In genomic region chr2:80363330-80363729, GRCh38 we compare ENCODE assay signal across 30 cellular contexts. TPM values are rescaled to one million over a fixed set of nuclear protein-coding genes. Genes with fewer than 3 reads are reported as not detected.
"Had no signal": no experiment of that assay in that cellular context is flagged by ENCODE, and none has a peak within 500 bp of the region (broad histone marks: within the 10 kb centered on the region; RNA-seq: fewer than 3 reads in every experiment).

No MANE protein-coding gene starts in this region.

- H3K4me3 Mint-ChIP-seq: activated CD4-positive, alpha-beta T cell treated with anti-CD3 and anti-CD28 coated beads for 36 hours; activated T-cell treated with anti-CD3 and anti-CD28 coated beads, Interleukin-2, amount 50 U/mL, for 72 hours; naive thymus-derived CD4-positive, alpha-beta T cell; stimulated activated naive CD8-positive, alpha-beta T cell treated with anti-CD3 and anti-CD28 coated beads, Interleukin-15, amount 100 ng/mL, for 72 hours; T-helper 2 cell treated with Interferon-gamma antibody and Interleukin-4, amounts not matched to agents 5 μg/mL and 100 μg/mL, for 36 hours; type B pancreatic cell had no signal

- H3K27ac ChIP-seq: breast epithelium, epithelial cell of prostate, esophagus squamous epithelium, hepatocyte, parathyroid adenoma, psoas muscle, right lobe of liver, uterus had no signal

- H3K36me3 ChIP-seq: breast epithelium, esophagus squamous epithelium, right lobe of liver, uterus had no signal

- H3K4me1 ChIP-seq: breast epithelium, esophagus squamous epithelium, parathyroid adenoma, psoas muscle, right lobe of liver, uterus had no signal

- H3K9ac ChIP-seq: parathyroid adenoma had no signal

- H3K36me3 Mint-ChIP-seq: activated naive CD4-positive, alpha-beta T cell treated with anti-CD3 and anti-CD28 coated beads, Interleukin-2, amount 50 U/mL, for 72 hours; naive thymus-derived CD4-positive, alpha-beta T cell; type B pancreatic cell had no signal

- H3K4me1 Mint-ChIP-seq: activated CD4-positive, alpha-beta T cell treated with anti-CD3 and anti-CD28 coated beads for 36 hours; naive thymus-derived CD4-positive, alpha-beta T cell; stimulated activated naive CD8-positive, alpha-beta T cell treated with anti-CD3 and anti-CD28 coated beads, Interleukin-15, amount 100 ng/mL, for 72 hours had no signal

- H3K27me3 ChIP-seq: breast epithelium, esophagus squamous epithelium, hepatocyte, right lobe of liver, uterus had no signal

- H3K9me3 ChIP-seq: breast epithelium, esophagus squamous epithelium, psoas muscle, right lobe of liver, uterus had no signal

- H3K27ac Mint-ChIP-seq: activated CD4-positive, alpha-beta T cell treated with anti-CD3 and anti-CD28 coated beads for 36 hours; activated naive CD4-positive, alpha-beta T cell treated with anti-CD3 and anti-CD28 coated beads, Interleukin-2, amount 50 U/mL, for 72 hours; activated T-cell treated with anti-CD3 and anti-CD28 coated beads, Interleukin-2, amount 50 U/mL, for 72 hours; naive thymus-derived CD4-positive, alpha-beta T cell; stimulated activated naive CD8-positive, alpha-beta T cell treated with anti-CD3 and anti-CD28 coated beads, Interleukin-15, amount 100 ng/mL, for 72 hours; T-helper 2 cell treated with Interferon-gamma antibody and Interleukin-4, amounts not matched to agents 5 μg/mL and 100 μg/mL, for 36 hours; type B pancreatic cell had no signal

- ATAC-seq: activated CD4-positive, alpha-beta T cell treated with anti-CD3 and anti-CD28 coated beads for 36 hours; activated naive CD4-positive, alpha-beta T cell treated with anti-CD3 and anti-CD28 coated beads, Interleukin-2, amount 50 U/mL, for 72 hours; activated T-cell treated with anti-CD3 and anti-CD28 coated beads, Interleukin-2, amount 50 U/mL, for 72 hours; left colon; naive thymus-derived CD4-positive, alpha-beta T cell; psoas muscle; right lobe of liver; stimulated activated naive CD8-positive, alpha-beta T cell treated with anti-CD3 and anti-CD28 coated beads, Interleukin-15, amount 100 ng/mL, for 72 hours had no signal

- H3K4me3 ChIP-seq: breast epithelium, esophagus squamous epithelium, hepatocyte, psoas muscle, right lobe of liver, uterus had no signal

- DNase-seq: activated CD4-positive, alpha-beta T cell treated with anti-CD3 and anti-CD28 coated beads for 36 hours; activated CD4-positive, alpha-beta T cell treated with anti-CD3 and anti-CD28 coated beads, Interleukin-2, amount 50 U/mL, for 4 hours; activated CD4-positive, CD25-positive, alpha-beta regulatory T cell; activated naive CD4-positive, alpha-beta T cell; activated T-cell treated with anti-CD3 and anti-CD28 coated beads for 4 hours; activated T-cell treated with anti-CD3 and anti-CD28 coated beads, Interleukin-2, amount 50 U/mL, for 72 hours; dermis blood vessel endothelial cell; effector CD4-positive, alpha-beta T cell; esophagus squamous epithelium; foreskin melanocyte; islet precursor cell; left colon; midbrain; naive thymus-derived CD4-positive, alpha-beta T cell; nucleus accumbens; psoas muscle; right lobe of liver; stimulated activated CD4-positive, alpha-beta T cell treated with anti-CD3 and anti-CD28 coated beads, Interleukin-2, amount 100 ng/mL, for 48 hours; stimulated activated naive CD8-positive, alpha-beta T cell treated with anti-CD3 and anti-CD28 coated beads, Interleukin-15, amount 100 ng/mL, for 72 hours; substantia nigra; T-helper 1 cell; uterus had no signal

- H3K4me2 ChIP-seq: hepatocyte had no signal

- H3K27me3 Mint-ChIP-seq: activated CD4-positive, alpha-beta T cell treated with anti-CD3 and anti-CD28 coated beads for 36 hours; naive thymus-derived CD4-positive, alpha-beta T cell; stimulated activated naive CD8-positive, alpha-beta T cell treated with anti-CD3 and anti-CD28 coated beads, Interleukin-15, amount 100 ng/mL, for 72 hours had no signal

- H3K9me3 Mint-ChIP-seq: stimulated activated naive CD8-positive, alpha-beta T cell treated with anti-CD3 and anti-CD28 coated beads, Interleukin-15, amount 100 ng/mL, for 72 hours; T-helper 2 cell treated with Interferon-gamma antibody and Interleukin-4, amounts not matched to agents 5 μg/mL and 100 μg/mL, for 36 hours; type B pancreatic cell had no signal

- H3K79me2 ChIP-seq: hepatocyte, parathyroid adenoma had no signal

- H2AFZ ChIP-seq: parathyroid adenoma had no signal

RNA-seq across cellular contexts. Expression of gene LRRTM1, which starts 58.8 kb away (rescaled TPM):
- total RNA-seq: activated CD4-positive, alpha-beta T cell treated with anti-CD3 and anti-CD28 coated beads for 36 hours; activated naive CD4-positive, alpha-beta T cell treated with anti-CD3 and anti-CD28 coated beads, Interleukin-2, amount 50 U/mL, for 72 hours; activated T-cell treated with anti-CD3 and anti-CD28 coated beads, Interleukin-2, amount 50 U/mL, for 72 hours; dermis blood vessel endothelial cell; glomerular endothelial cell; naive thymus-derived CD4-positive, alpha-beta T cell had no signal
- polyA plus RNA-seq: naive thymus-derived CD4-positive, alpha-beta T cell had no signal
